Comparison of ENCODE assay signal across 12 cellular contexts in genomic region chr1:209029737-209030136, GRCh38.
A peak's percentile ranks its signal among the peaks of the same experiment; 100 is the strongest.
DNase-seq lines count a peak whose midpoint lies in the region; ATAC-seq, FAIRE-seq and TF ChIP-seq lines count a peak whose summit lies in the region.
"Had no signal": no experiment of that assay in that cellular context is flagged by ENCODE, and none has a peak within 500 bp of the region (broad histone marks: within the 10 kb centered on the region; RNA-seq: fewer than 3 reads in every experiment).

No MANE protein-coding gene starts in this region.

- in situ Hi-C loops in astrocyte of the spinal cord (cut with HindIII; ENCODE audit: low sequenced_read_pairs), result no loop called here

- H3K4me3 ChIP-seq in astrocyte of the spinal cord (ENCODE audit: low read depth, low read length), result no peak overlapping the region
- H3K4me3 ChIP-seq: esophagus squamous epithelium had no signal

- peak; percentile 76 for DNase-seq in DMS53 (lab: John Stamatoyannopoulos, UW)
- peak; percentile 8 for DNase-seq in MV-4-11 (lab: John Stamatoyannopoulos, UW)
- DNase-seq in astrocyte of the spinal cord (ENCODE audit: low read depth, low spot score), result no peak
- no peak for DNase-seq in HTR-8/SVneo (ENCODE audit: insufficient read length, low spot score)
- DNase-seq: activated B cell treated with CpG ODN at 0.5 μM for 24 hours; activated T-cell treated with anti-CD3 and anti-CD28 coated beads, Interleukin-2, amount 50 U/mL, for 48 hours; Calu3; esophagus squamous epithelium; NCI-H1417 treated with DMSO at 0.1 percent for 48 hours had no signal

- FAIRE-seq in HTR-8/SVneo (lab: Jason Lieb, UNC), result no peak

- H3K9me3 Mint-ChIP-seq in nephron, result peaks cover 2% of the 10 kb centered on the region

- H3K36me3 Mint-ChIP-seq in nephron (ENCODE audit: low read depth), result no peaks in the 10 kb centered on the region

- H3K27me3 Mint-ChIP-seq in nephron (ENCODE audit: low read depth), result peaks cover 4% of the 10 kb centered on the region

- H3K4me1 Mint-ChIP-seq in nephron, result no peaks in the 10 kb centered on the region
- H3K4me1 Mint-ChIP-seq: activated B cell treated with CpG ODN at 0.5 μM for 24 hours had no signal

- ATAC-seq in HG03378 (IDR thresholded peaks at IDR 0.05; ENCODE audit: unreplicated experiment) (no peak), HG03039 (IDR thresholded peaks at IDR 0.05; ENCODE audit: unreplicated experiment) (no peak)

- H3K4me3 Mint-ChIP-seq in nephron, result no peak overlapping the region
- H3K4me3 Mint-ChIP-seq: activated B cell treated with CpG ODN at 0.5 μM for 24 hours had no signal

- TF ChIP-seq CTCF in astrocyte of the spinal cord (IDR thresholded peaks at IDR 0.05; ENCODE audit: low read depth, low read length) (peak; percentile 27), nephron (IDR thresholded peaks at IDR 0.05; ENCODE audit: unreplicated experiment in 3 of 3) (peak in 2 of 3 experiments; percentile 23 to 38)

- H3K27ac Mint-ChIP-seq in nephron, result no peak overlapping the region
- H3K27ac Mint-ChIP-seq: activated B cell treated with CpG ODN at 0.5 μM for 24 hours had no signal

Comparison
In these comparisons a context has a peak if more than half of its experiments do, and no peak if none do; other contexts are left out.
1. DNase-seq: peak in DMS53 (single experiment) and MV-4-11 (single experiment); none in astrocyte of the spinal cord (single experiment) and HTR-8/SVneo (single experiment).